ENCODE assay signal across 19 cellular contexts in the genomic region with DNA sequence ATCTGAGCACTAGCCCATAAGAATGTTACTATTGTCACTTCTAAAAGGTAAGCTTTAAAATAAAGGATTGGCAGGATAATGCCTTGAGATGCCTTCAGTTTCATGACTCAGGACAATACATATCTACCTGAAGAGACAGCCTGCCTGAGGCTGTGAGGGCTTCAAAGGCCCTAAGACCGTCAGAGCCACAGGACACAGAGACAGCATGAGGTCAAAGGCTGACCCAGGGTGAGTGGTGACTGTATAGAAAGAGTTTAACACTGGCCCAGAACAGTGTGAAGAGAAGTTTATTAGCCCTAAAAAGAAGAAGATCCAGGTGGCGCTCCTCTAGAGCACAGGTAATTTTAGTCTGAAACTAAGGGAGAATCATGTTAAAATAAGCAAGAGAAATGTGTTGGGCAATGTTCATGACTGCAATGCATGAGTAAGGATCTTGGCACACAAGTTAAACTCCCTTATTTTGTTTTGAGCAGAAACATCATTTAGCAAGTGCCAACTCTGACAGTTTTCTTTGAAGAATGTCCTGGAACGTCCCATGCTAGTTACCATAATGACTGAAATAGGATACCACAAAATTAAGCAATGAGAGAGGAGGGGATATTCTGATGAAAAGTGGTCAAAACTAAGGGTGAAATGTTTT.
"Had no signal": no experiment of that assay in that cellular context is flagged by ENCODE, and none has a peak within 500 bp of the region (broad histone marks: within the 10 kb centered on the region; RNA-seq: fewer than 3 reads in every experiment).

No MANE protein-coding gene starts in this region.

- H3K27me3 ChIP-seq: ascending aorta, colonic mucosa, pancreas, vagina had no signal

- H3K4me1 ChIP-seq: ascending aorta, colonic mucosa, left ventricle myocardium inferior, pancreas, stomach, vagina had no signal

- H3K4me3 ChIP-seq: ascending aorta, colonic mucosa, left ventricle myocardium inferior, pancreas, skin epidermis, stomach, vagina had no signal

- H3K9me3 ChIP-seq: ascending aorta, colonic mucosa, pancreas, stomach, vagina had no signal

- DNase-seq: activated CD4-positive, alpha-beta T cell treated with anti-CD3 and anti-CD28 coated beads, Interleukin-2, amount 50 U/mL, for 4 hours; activated CD4-positive, CD25-positive, alpha-beta regulatory T cell treated with anti-CD3 and anti-CD28 coated beads, Interleukin-2, amount 50 U/mL, for 72 hours; activated CD8-positive, alpha-beta memory T cell treated with anti-CD3 and anti-CD28 coated beads, Interleukin-2, amount 10 ng/mL, durations not matched to agents 7 days and 5 days; activated gamma-delta T cell treated with Interleukin-2 at 50 U/mL for 16 hours; activated naive CD8-positive, alpha-beta T cell treated with anti-CD3 and anti-CD28 coated beads, Interleukin-2, amount 10 ng/mL, durations not matched to agents 7 days and 5 days; activated T-cell treated with anti-CD3 and anti-CD28 coated beads, Interleukin-2, amount 50 U/mL, for 48 hours; caudate nucleus; colonic mucosa; head of caudate nucleus; islet precursor cell; left ventricle myocardium inferior; mesenchymal stem cell; pancreas; retina; stomach; SW 1271 had no signal

- H3K27ac ChIP-seq: ascending aorta, colonic mucosa, left ventricle myocardium inferior, pancreas, skin epidermis, stomach, vagina had no signal

- H3K36me3 ChIP-seq: ascending aorta, colonic mucosa, left ventricle myocardium inferior, pancreas, stomach, vagina had no signal
